In genomic region chr16:2527784-2528100, GRCh38 we compare ENCODE assay signal across 18 cellular contexts. TPM values are rescaled to one million over a fixed set of nuclear protein-coding genes. Genes with fewer than 3 reads are reported as not detected.
DNase-seq lines count a peak whose midpoint lies in the region; ATAC-seq and TF ChIP-seq lines count a peak whose summit lies in the region.
"Had no signal": no experiment of that assay in that cellular context is flagged by ENCODE, and none has a peak within 500 bp of the region (broad histone marks: within the 10 kb centered on the region; RNA-seq: fewer than 3 reads in every experiment).

No MANE protein-coding gene starts in this region.

- DNase-seq in activated T-cell treated with anti-CD3 and anti-CD28 coated beads, Interleukin-2, amount 50 U/mL, for 4 hours: peak; percentile 4
- no peak for DNase-seq in activated T-cell treated with anti-CD3 and anti-CD28 coated beads, Interleukin-2, amount 50 U/mL, for 1 hour
- DNase-seq in D341Med (ENCODE audit: low spot score): peak; percentile 5
- DNase-seq in right lobe of liver: peak in 2 of 3 donors; percentile 19 to 57
- no peak for DNase-seq in neuronal stem cell (ENCODE audit: low spot score)
- DNase-seq in thyroid gland: no peak
- DNase-seq in DMS53 treated with DMSO at 0.1 percent for 48 hours (lab: John Stamatoyannopoulos, UW; ENCODE audit: unreplicated experiment): no peak
- DNase-seq: CD8-positive, alpha-beta T cell; COR-L47; DMS53; GOT3 had no signal

- intact Hi-C loops in right lobe of liver (cut with DNase I) (no loop called here), thyroid gland (cut with DNase I) (no loop called here)

- H3K4me1 Mint-ChIP-seq in activated T-cell treated with anti-CD3 and anti-CD28 coated beads, Interleukin-2, amount 50 U/mL, for 4 hours (ENCODE audit: low read depth): peaks cover 19% of the 10 kb centered on the region

- H3K9me3 ChIP-seq in right lobe of liver: no peaks in the 10 kb centered on the region
- no peaks in the 10 kb centered on the region for H3K9me3 ChIP-seq in neuronal stem cell (replicated peaks in 1 of 2; ENCODE audit: control insufficient read depth in 2 of 2, insufficient read depth in 1 of 2, low read depth in 1 of 2, low read length in 2 of 2)
- no peaks in the 10 kb centered on the region for H3K9me3 ChIP-seq in thyroid gland
- H3K9me3 ChIP-seq: HAP-1 had no signal

- peaks cover 0 to 43% (median 14%) of the 10 kb centered on the region in 4 donors for H3K4me1 ChIP-seq in right lobe of liver
- peaks cover 4 to 12% of the 10 kb centered on the region in 2 donors for H3K4me1 ChIP-seq in neuronal stem cell (ENCODE audit: control insufficient read depth in 2 of 2, insufficient read depth in 1 of 2, low read depth in 1 of 2, low read length in 2 of 2)
- peaks cover 7 to 8% of the 10 kb centered on the region in 2 donors for H3K4me1 ChIP-seq in thyroid gland

- TF ChIP-seq CTCF in right lobe of liver (IDR thresholded peaks at IDR 0.05) (no peak), thyroid gland (IDR thresholded peaks at IDR 0.05) (no peak)

- peaks cover 12% of the 10 kb centered on the region for H3K36me3 Mint-ChIP-seq in activated T-cell treated with anti-CD3 and anti-CD28 coated beads, Interleukin-2, amount 50 U/mL, for 4 hours (ENCODE audit: insufficient read depth)

- H2BK5ac ChIP-seq in neuronal stem cell (ENCODE audit: low read length): no peak overlapping the region

- no peak overlapping the region for H3K4me3 ChIP-seq in right lobe of liver
- no peak overlapping the region for H3K4me3 ChIP-seq in neuronal stem cell (ENCODE audit: low read length in 2 of 2)
- no peak overlapping the region for H3K4me3 ChIP-seq in thyroid gland (replicated peaks in 1 of 3)
- H3K4me3 ChIP-seq: HAP-1 had no signal

- H3K27ac ChIP-seq in right lobe of liver (no peak overlapping the region), neuronal stem cell (replicated peaks; ENCODE audit: low read length) (no peak overlapping the region), thyroid gland (no peak overlapping the region)
- H3K27ac ChIP-seq: 22Rv1 had no signal

- TF ChIP-seq POLR2A in right lobe of liver (IDR thresholded peaks at IDR 0.05) (no peak), thyroid gland (IDR thresholded peaks at IDR 0.05) (no peak)

- H3K4me2 ChIP-seq in neuronal stem cell (ENCODE audit: insufficient read depth, low read length, poor library complexity, severe bottlenecking): no peak overlapping the region

- H2BK120ac ChIP-seq in neuronal stem cell (ENCODE audit: low read depth, low read length): no peak overlapping the region

- H3K4ac ChIP-seq in neuronal stem cell (ENCODE audit: low read length): no peak overlapping the region

- H3K18ac ChIP-seq in neuronal stem cell (ENCODE audit: low read length): no peak overlapping the region

- no peak overlapping the region for H2AFZ ChIP-seq in neuronal stem cell (ENCODE audit: low read length)

- H3K27me3 Mint-ChIP-seq in activated T-cell treated with anti-CD3 and anti-CD28 coated beads, Interleukin-2, amount 50 U/mL, for 4 hours (ENCODE audit: low read depth): no peaks in the 10 kb centered on the region

- no peak overlapping the region for H3K9ac ChIP-seq in neuronal stem cell (ENCODE audit: low read depth, low read length, poor library complexity)

- H3K36me3 ChIP-seq in right lobe of liver (peaks cover 0 to 16% (median 4%) of the 10 kb centered on the region in 4 donors), neuronal stem cell (replicated peaks in 1 of 2; ENCODE audit: control insufficient read depth in 2 of 2, insufficient read depth in 2 of 2, low read length in 2 of 2) (peaks cover 17 to 53% of the 10 kb centered on the region in 2 donors), thyroid gland (peaks cover 0 to 22% of the 10 kb centered on the region in 2 donors)

- H3K14ac ChIP-seq in neuronal stem cell (ENCODE audit: low read length): no peak overlapping the region

- no peaks in the 10 kb centered on the region for H3K9me3 Mint-ChIP-seq in activated T-cell treated with anti-CD3 and anti-CD28 coated beads, Interleukin-2, amount 50 U/mL, for 4 hours
- H3K9me3 Mint-ChIP-seq: CD8-positive, alpha-beta T cell had no signal

- 100% methylated on average over 1 of the region's 24 CpGs for WGBS in right lobe of liver (ENCODE audit: insufficient coverage, low coverage, low lambda C conversion rate, missing lambda C conversion rate)
- WGBS in neuronal stem cell (ENCODE audit: extremely low coverage in 2 of 2, insufficient read length in 2 of 2, insufficient replicate concordance in 1 of 2), 2 donors: no CpG with 5 or more reads among the region's 24 CpGs
- 96 to 99% methylated on average over 4 to 24 of the region's 24 CpGs for WGBS in thyroid gland, 2 donors

- no peak overlapping the region for H2BK12ac ChIP-seq in neuronal stem cell (ENCODE audit: low read length)

- H2AK5ac ChIP-seq in neuronal stem cell (ENCODE audit: low read depth, low read length): no peak overlapping the region

- H3K27me3 ChIP-seq in right lobe of liver (no peaks in the 10 kb centered on the region), neuronal stem cell (ENCODE audit: control insufficient read depth in 3 of 3, insufficient read depth in 3 of 3, low read depth in 1 of 3, low read length in 3 of 3) (peaks cover 0 to 1% (median 0%) of the 10 kb centered on the region in 3 experiments), thyroid gland (no peaks in the 10 kb centered on the region)

- H4K8ac ChIP-seq in neuronal stem cell (ENCODE audit: low read depth, low read length): peak overlapping the region; percentile 65

- no peak overlapping the region for H3K23ac ChIP-seq in neuronal stem cell (ENCODE audit: low read depth, low read length, poor library complexity)

- H3K4me3 Mint-ChIP-seq in activated T-cell treated with anti-CD3 and anti-CD28 coated beads, Interleukin-2, amount 50 U/mL, for 4 hours: no peak overlapping the region
- H3K4me3 Mint-ChIP-seq: CD14-positive monocyte; CD8-positive, alpha-beta T cell had no signal

- no peak for ATAC-seq in activated T-cell treated with anti-CD3 and anti-CD28 coated beads, Interleukin-2, amount 50 U/mL, for 4 hours
- ATAC-seq in right lobe of liver (no peak), GM18858 (IDR thresholded peaks at IDR 0.05; ENCODE audit: unreplicated experiment) (no peak)
- ATAC-seq: CD8-positive, alpha-beta T cell had no signal

- H4K91ac ChIP-seq in neuronal stem cell (ENCODE audit: low read depth, low read length, poor library complexity): no peak overlapping the region

- peaks cover 7% of the 10 kb centered on the region for H3K79me1 ChIP-seq in neuronal stem cell (ENCODE audit: low read depth, low read length)

- no peak overlapping the region for H2BK15ac ChIP-seq in neuronal stem cell (ENCODE audit: low read length)

RNA-seq across cellular contexts. Expression of gene CEMP1, which starts 3.5 kb away (rescaled TPM):
- total RNA-seq in activated T-cell treated with anti-CD3 and anti-CD28 coated beads, Interleukin-2, amount 50 U/mL, for 4 hours: under 1 TPM; 0.16 to 0.60 (median 0.38) TPM
- under 1 TPM in 2 of 6 experiments, not detected in 4; 0.22 to 0.29 TPM for total RNA-seq in right lobe of liver
- polyA plus RNA-seq in neuronal stem cell (2013, experiment 1 of 2): not detected
- polyA plus RNA-seq in neuronal stem cell (2013, experiment 2 of 2): 0.03 TPM
- 1 to 10 TPM; 3.6 to 7.8 (median 3.6) TPM for total RNA-seq in thyroid gland
- total RNA-seq: A673, Daoy had no signal
- polyA plus RNA-seq: BJ had no signal

RNA-seq across cellular contexts. Expression of gene AMDHD2, which starts 7.6 kb away (rescaled TPM):
- 10 to 100 TPM; 32.0 to 35.3 (median 35.0) TPM for total RNA-seq in activated T-cell treated with anti-CD3 and anti-CD28 coated beads, Interleukin-2, amount 50 U/mL, for 4 hours
- 10 to 100 TPM; 12.3 to 24.9 (median 21.4) TPM for total RNA-seq in right lobe of liver
- polyA plus RNA-seq in neuronal stem cell (2013, experiment 1 of 2): 6.3 TPM
- polyA plus RNA-seq in neuronal stem cell (2013, experiment 2 of 2): 6.9 TPM
- total RNA-seq in thyroid gland: 10 to 100 TPM; 32.6 to 43.5 (median 37.9) TPM

RNA-seq across cellular contexts. Expression of gene PDPK1, which starts 10.1 kb away (rescaled TPM):
- total RNA-seq in activated T-cell treated with anti-CD3 and anti-CD28 coated beads, Interleukin-2, amount 50 U/mL, for 4 hours: 10 to 100 TPM; 47.1 to 55.3 (median 54.3) TPM
- 10 to 100 TPM; 20.7 to 28.3 (median 24.5) TPM for total RNA-seq in right lobe of liver
- polyA plus RNA-seq in neuronal stem cell (2013, experiment 1 of 2): 9.7 TPM
- polyA plus RNA-seq in neuronal stem cell (2013, experiment 2 of 2): 10.3 TPM
- total RNA-seq in thyroid gland: 10 to 100 TPM; 33.3 to 89.0 (median 39.5) TPM

RNA-seq across cellular contexts. Expression of gene ATP6V0C, which starts 14.0 kb away (rescaled TPM):
- total RNA-seq in activated T-cell treated with anti-CD3 and anti-CD28 coated beads, Interleukin-2, amount 50 U/mL, for 4 hours: 100 to 1,000 TPM; 184 to 198 (median 188) TPM
- 100 to 1,000 TPM in 1 of 6 experiments, 10 to 100 TPM in 5; 71.5 to 100 (median 79.4) TPM for total RNA-seq in right lobe of liver
- polyA plus RNA-seq in neuronal stem cell (2013, experiment 1 of 2): 244 TPM
- polyA plus RNA-seq in neuronal stem cell (2013, experiment 2 of 2): 240 TPM
- 10 to 100 TPM; 33.1 to 62.1 (median 36.3) TPM for total RNA-seq in thyroid gland

RNA-seq across cellular contexts. Expression of gene TBC1D24, which starts 52.8 kb away (rescaled TPM):
- 10 to 100 TPM; 25.0 to 27.2 (median 26.3) TPM for total RNA-seq in activated T-cell treated with anti-CD3 and anti-CD28 coated beads, Interleukin-2, amount 50 U/mL, for 4 hours
- total RNA-seq in right lobe of liver: 10 to 100 TPM; 14.9 to 22.7 (median 17.5) TPM
- polyA plus RNA-seq in neuronal stem cell (2013, experiment 1 of 2): 7.1 TPM
- polyA plus RNA-seq in neuronal stem cell (2013, experiment 2 of 2): 7.2 TPM
- 10 to 100 TPM; 15.9 to 32.3 (median 21.8) TPM for total RNA-seq in thyroid gland

Comparison
In these comparisons a context has a peak if more than half of its experiments do, and no peak if none do; other contexts are left out.
1. DNase-seq: peak in activated T-cell treated with anti-CD3 and anti-CD28 coated beads, Interleukin-2, amount 50 U/mL, for 4 hours (single experiment), D341Med (single experiment) and right lobe of liver (2 of 3); none in activated T-cell treated with anti-CD3 and anti-CD28 coated beads, Interleukin-2, amount 50 U/mL, for 1 hour (single experiment), neuronal stem cell (single experiment), thyroid gland (0 of 2) and DMS53 treated with DMSO at 0.1 percent for 48 hours (single experiment).